In genomic region chr4:41024556-41025491, GRCh38 we compare ENCODE assay signal across 20 cellular contexts.
DNase-seq lines count a peak whose midpoint lies in the region; ATAC-seq and TF ChIP-seq lines count a peak whose summit lies in the region.
"Had no signal": no experiment of that assay in that cellular context is flagged by ENCODE, and none has a peak within 500 bp of the region (broad histone marks: within the 10 kb centered on the region; RNA-seq: fewer than 3 reads in every experiment).

No MANE protein-coding gene starts in this region.

- H3K9me3 Mint-ChIP-seq in endothelial cell (ENCODE audit: unreplicated experiment) = peaks cover 33% of the 10 kb centered on the region

- H3K36me3 Mint-ChIP-seq in endothelial cell (ENCODE audit: low read depth, unreplicated experiment) = peaks cover 47% of the 10 kb centered on the region

- H3K4me1 Mint-ChIP-seq in endothelial cell (ENCODE audit: unreplicated experiment) = peaks cover 29% of the 10 kb centered on the region
- H3K4me1 Mint-ChIP-seq: activated naive CD8-positive, alpha-beta T cell treated with anti-CD3 and anti-CD28 coated beads, Interleukin-2, amount 50 U/mL, for 24 hours; memory B cell had no signal

- DNase-seq in NCI-H2227 (lab: John Stamatoyannopoulos, UW; ENCODE audit: unreplicated experiment) (peak; percentile 0), NCI-H2227 treated with DMSO at 0.1 percent for 48 hours (lab: John Stamatoyannopoulos, UW) (no peak), NCI-H2171 treated with DMSO at 0.1 percent for 48 hours (lab: John Stamatoyannopoulos, UW) (peak; percentile 68), endothelial cell (ENCODE audit: low spot score) (no peak), myocyte (ENCODE audit: low read depth) (peak; percentile 19), pons (ENCODE audit: low spot score) (no peak)
- DNase-seq in activated CD8-positive, alpha-beta memory T cell treated with anti-CD3 and anti-CD28 coated beads for 24 hours = no peak
- DNase-seq: activated CD4-positive, alpha-beta T cell treated with anti-CD3 and anti-CD28 coated beads, Interleukin-2, amount 50 U/mL, for 48 hours; activated naive CD8-positive, alpha-beta T cell treated with anti-CD3 and anti-CD28 coated beads, Interleukin-2, amount 50 U/mL, for 24 hours; cerebellar nuclear complex; endodermal cell; NCI-H146; NCI-H526; nephron progenitor cell; retina; stomach; SW 1271 had no signal

- H3K4me3 Mint-ChIP-seq in endothelial cell (ENCODE audit: unreplicated experiment) = peak overlapping the region; percentile 32
- H3K4me3 Mint-ChIP-seq: activated naive CD8-positive, alpha-beta T cell treated with anti-CD3 and anti-CD28 coated beads, Interleukin-2, amount 50 U/mL, for 24 hours; activated T-cell treated with anti-CD3 and anti-CD28 coated beads, Interleukin-2, amount 50 U/mL, for 72 hours; endodermal cell; memory B cell; nephron progenitor cell had no signal

- peaks cover 5% of the 10 kb centered on the region for H3K27me3 Mint-ChIP-seq in endothelial cell (ENCODE audit: unreplicated experiment)
- H3K27me3 Mint-ChIP-seq: activated naive CD8-positive, alpha-beta T cell treated with anti-CD3 and anti-CD28 coated beads, Interleukin-2, amount 50 U/mL, for 24 hours had no signal

- ATAC-seq in HG03521 (IDR thresholded peaks at IDR 0.05; ENCODE audit: unreplicated experiment) = no peak
- ATAC-seq: activated naive CD8-positive, alpha-beta T cell treated with anti-CD3 and anti-CD28 coated beads, Interleukin-2, amount 50 U/mL, for 24 hours; activated T-cell treated with anti-CD3 and anti-CD28 coated beads, Interleukin-2, amount 50 U/mL, for 72 hours had no signal

- no peak for TF ChIP-seq CTCF in endothelial cell (IDR thresholded peaks at IDR 0.05; ENCODE audit: unreplicated experiment)

- H3K27ac Mint-ChIP-seq in endothelial cell (ENCODE audit: unreplicated experiment) = no peak overlapping the region
- H3K27ac Mint-ChIP-seq: activated naive CD8-positive, alpha-beta T cell treated with anti-CD3 and anti-CD28 coated beads, Interleukin-2, amount 50 U/mL, for 24 hours; activated T-cell treated with anti-CD3 and anti-CD28 coated beads, Interleukin-2, amount 50 U/mL, for 72 hours; endodermal cell; memory B cell; nephron progenitor cell had no signal

Comparison
In these comparisons a context has a peak if more than half of its experiments do, and no peak if none do; other contexts are left out.
1. DNase-seq: peak in NCI-H2227 (single experiment), NCI-H2171 treated with DMSO at 0.1 percent for 48 hours (single experiment) and myocyte (single experiment); none in NCI-H2227 treated with DMSO at 0.1 percent for 48 hours (single experiment), endothelial cell (single experiment), pons (single experiment) and activated CD8-positive, alpha-beta memory T cell treated with anti-CD3 and anti-CD28 coated beads for 24 hours (single experiment).